ENCODE assay signal across 19 cellular contexts in genomic region chr1:13245841-13246553, GRCh38. TPM values are rescaled to one million over a fixed set of nuclear protein-coding genes. Genes with fewer than 3 reads are reported as not detected.
"Had no signal": no experiment of that assay in that cellular context is flagged by ENCODE, and none has a peak within 500 bp of the region (broad histone marks: within the 10 kb centered on the region; RNA-seq: fewer than 3 reads in every experiment).

No MANE protein-coding gene starts in this region.

RNA-seq across cellular contexts. Expression of gene PRAMEF5, which starts 8.0 kb away (rescaled TPM):
- total RNA-seq: naive thymus-derived CD4-positive, alpha-beta T cell; natural killer cell; occipital lobe; osteoblast; pancreas; posterior vena cava; psoas muscle; renal cortical epithelial cell; sciatic nerve; smooth muscle cell; spleen; subcutaneous adipose tissue; temporal lobe; thoracic aorta; thyroid gland; tibial nerve; upper lobe of right lung; urinary bladder; uterus had no signal

RNA-seq across cellular contexts. Expression of gene PRAMEF18, which starts 20.0 kb away (rescaled TPM):
- total RNA-seq: naive thymus-derived CD4-positive, alpha-beta T cell; natural killer cell; occipital lobe; osteoblast; pancreas; posterior vena cava; psoas muscle; renal cortical epithelial cell; sciatic nerve; smooth muscle cell; spleen; subcutaneous adipose tissue; temporal lobe; thoracic aorta; thyroid gland; tibial nerve; upper lobe of right lung; urinary bladder; uterus had no signal

RNA-seq across cellular contexts. Expression of gene PRAMEF8, which starts 38.9 kb away (rescaled TPM):
- total RNA-seq: naive thymus-derived CD4-positive, alpha-beta T cell; natural killer cell; occipital lobe; pancreas; posterior vena cava; psoas muscle; renal cortical epithelial cell; sciatic nerve; smooth muscle cell; spleen; subcutaneous adipose tissue; temporal lobe; thoracic aorta; thyroid gland; tibial nerve; upper lobe of right lung; urinary bladder; uterus had no signal

RNA-seq across cellular contexts. Expression of gene PRAMEF13, which starts 44.8 kb away (rescaled TPM):
- total RNA-seq: naive thymus-derived CD4-positive, alpha-beta T cell; natural killer cell; occipital lobe; osteoblast; pancreas; posterior vena cava; psoas muscle; renal cortical epithelial cell; sciatic nerve; smooth muscle cell; spleen; subcutaneous adipose tissue; temporal lobe; thoracic aorta; thyroid gland; tibial nerve; upper lobe of right lung; urinary bladder; uterus had no signal

RNA-seq across cellular contexts. Expression of gene PRAMEF33, which starts 57.3 kb away (rescaled TPM):
- total RNA-seq: naive thymus-derived CD4-positive, alpha-beta T cell; natural killer cell; occipital lobe; osteoblast; pancreas; posterior vena cava; psoas muscle; renal cortical epithelial cell; sciatic nerve; smooth muscle cell; spleen; subcutaneous adipose tissue; temporal lobe; thoracic aorta; thyroid gland; tibial nerve; upper lobe of right lung; urinary bladder; uterus had no signal
